ENCODE assay signal across 9 cellular contexts in the genomic region with DNA sequence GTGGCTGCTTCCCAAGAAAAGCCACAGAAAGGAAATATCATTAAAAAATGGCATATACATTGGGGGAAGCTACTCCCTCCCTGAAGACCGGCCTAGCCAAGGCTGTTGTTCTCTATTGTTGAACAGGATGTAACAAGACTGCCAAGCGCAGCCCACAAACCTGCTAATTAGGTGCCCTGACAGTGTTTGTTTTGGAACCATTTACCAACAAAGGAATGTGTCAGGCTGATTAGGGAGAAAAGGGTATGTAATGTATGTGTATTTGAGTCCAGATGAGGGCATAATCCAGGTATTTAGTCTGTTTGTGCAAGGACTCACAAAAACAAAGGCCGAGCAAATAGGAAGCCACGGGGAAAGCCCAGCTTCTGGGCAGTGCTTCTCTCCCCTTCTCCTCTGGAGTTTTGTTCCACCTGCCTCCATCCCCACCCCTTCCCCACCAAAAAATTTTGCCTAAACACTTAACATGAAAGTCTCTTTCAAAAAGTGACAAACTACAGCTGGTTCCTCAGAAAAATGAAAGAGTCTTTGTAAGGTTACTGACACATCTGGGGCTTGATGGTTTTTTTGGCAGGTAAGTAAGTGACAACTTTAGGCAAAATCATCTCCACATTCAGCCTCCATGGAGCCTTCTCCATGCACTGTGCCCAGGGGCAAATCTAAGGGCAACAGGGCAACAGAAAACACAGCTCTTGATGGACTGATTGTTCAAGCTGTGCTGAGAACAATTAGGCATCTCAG.
DNase-seq lines count a peak whose midpoint lies in the region; ATAC-seq and TF ChIP-seq lines count a peak whose summit lies in the region.
"Had no signal": no experiment of that assay in that cellular context is flagged by ENCODE, and none has a peak within 500 bp of the region (broad histone marks: within the 10 kb centered on the region; RNA-seq: fewer than 3 reads in every experiment).

No MANE protein-coding gene starts in this region.

- no peak overlapping the region for H3K27ac Mint-ChIP-seq in T-helper 2 cell treated with Interferon-gamma antibody and Interleukin-4, amounts not matched to agents 5 μg/mL and 100 μg/mL, for 36 hours
- H3K27ac Mint-ChIP-seq: memory B cell had no signal

- 50% methylated on average over 4 of the region's 4 CpGs for WGBS in liver

- no peak for TF ChIP-seq RAD21 in liver (IDR thresholded peaks at IDR 0.05)

- no peak for ATAC-seq in HG02759 (IDR thresholded peaks at IDR 0.05; ENCODE audit: unreplicated experiment)
- no peak for ATAC-seq in HG02763 (IDR thresholded peaks at IDR 0.05; ENCODE audit: unreplicated experiment)

- TF ChIP-seq CTCF in C4-2B (conservative IDR thresholded peaks at IDR 0.05): no peak
- TF ChIP-seq CTCF in astrocyte of the spinal cord (IDR thresholded peaks at IDR 0.05; ENCODE audit: low read depth, low read length): no peak
- TF ChIP-seq CTCF in liver (IDR thresholded peaks at IDR 0.05; ENCODE audit: low read depth, low read length, missing input control): no peak

- no peaks in the 10 kb centered on the region for H3K27me3 ChIP-seq in liver (ENCODE audit: control insufficient read depth in 4 of 4, insufficient read depth in 4 of 4, low read length in 3 of 4)

- H3K36me3 ChIP-seq in liver (ENCODE audit: control insufficient read depth in 4 of 4, insufficient read depth in 3 of 4, low read depth in 1 of 4, low read length in 3 of 4): no peaks in the 10 kb centered on the region

- H3K9ac ChIP-seq in liver (ENCODE audit: low read depth in 1 of 2, low read length in 2 of 2): peak overlapping the region in 1 of 2 donors; percentile 24

- H3K4me3 Mint-ChIP-seq in T-helper 2 cell treated with Interferon-gamma antibody and Interleukin-4, amounts not matched to agents 5 μg/mL and 100 μg/mL, for 36 hours: no peak overlapping the region
- H3K4me3 Mint-ChIP-seq: memory B cell had no signal

- peaks cover 0 to 39% (median 13%) of the 10 kb centered on the region in 4 donors for H3K4me1 ChIP-seq in liver (ENCODE audit: control insufficient read depth in 4 of 4, insufficient read depth in 4 of 4, low read length in 3 of 4)

- DNase-seq in NCI-H1092 (lab: John Stamatoyannopoulos, UW) (peak; percentile 59), astrocyte of the spinal cord (ENCODE audit: low read depth, low spot score) (peak; percentile 82), T-helper 9 cell (no peak)
- no peak for DNase-seq in T-helper 2 cell treated with Interferon-gamma antibody and Interleukin-4, amounts not matched to agents 5 μg/mL and 100 μg/mL, for 36 hours (ENCODE audit: low spot score)

- peak overlapping the region; percentile 78; the same call in 1 of the 2 replicates for H3K27ac ChIP-seq in C4-2B
- peak overlapping the region; percentile 70 to 86 for H3K27ac ChIP-seq in liver (ENCODE audit: low read depth in 1 of 2, low read length in 2 of 2)

- H3K4me1 Mint-ChIP-seq in T-helper 2 cell treated with Interferon-gamma antibody and Interleukin-4, amounts not matched to agents 5 μg/mL and 100 μg/mL, for 36 hours (ENCODE audit: low read depth): no peaks in the 10 kb centered on the region
- H3K4me1 Mint-ChIP-seq: memory B cell had no signal

- no peaks in the 10 kb centered on the region for H3K9me3 ChIP-seq in liver (ENCODE audit: control insufficient read depth in 4 of 4, low read length in 3 of 4)

- H3K4me3 ChIP-seq in astrocyte of the spinal cord (ENCODE audit: low read depth, low read length): no peak overlapping the region
- H3K4me3 ChIP-seq in liver (ENCODE audit: low read depth in 1 of 3, low read length in 3 of 3): no peak overlapping the region

- H3K9me3 Mint-ChIP-seq in T-helper 2 cell treated with Interferon-gamma antibody and Interleukin-4, amounts not matched to agents 5 μg/mL and 100 μg/mL, for 36 hours: no peaks in the 10 kb centered on the region
- H3K9me3 Mint-ChIP-seq: memory B cell had no signal

- no peaks in the 10 kb centered on the region for H3K27me3 Mint-ChIP-seq in T-helper 2 cell treated with Interferon-gamma antibody and Interleukin-4, amounts not matched to agents 5 μg/mL and 100 μg/mL, for 36 hours (ENCODE audit: low read depth)
- H3K27me3 Mint-ChIP-seq: memory B cell had no signal

- no peaks in the 10 kb centered on the region for H3K36me3 Mint-ChIP-seq in T-helper 2 cell treated with Interferon-gamma antibody and Interleukin-4, amounts not matched to agents 5 μg/mL and 100 μg/mL, for 36 hours (ENCODE audit: low read depth)

- in situ Hi-C loops in astrocyte of the spinal cord (cut with HindIII; ENCODE audit: low sequenced_read_pairs): no loop called here

TF ChIP-seq in liver, 16 proteins besides CTCF, POLR2A, EP300 and RAD21:
- no peak for TF ChIP-seq ATF3 (IDR thresholded peaks at IDR 0.05)
- TF ChIP-seq, protein P1, sequence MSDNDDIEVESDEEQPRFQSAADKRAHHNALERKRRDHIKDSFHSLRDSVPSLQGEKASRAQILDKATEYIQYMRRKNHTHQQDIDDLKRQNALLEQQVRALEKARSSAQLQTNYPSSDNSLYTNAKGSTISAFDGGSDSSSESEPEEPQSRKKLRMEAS (IDR thresholded peaks at IDR 0.05): no peak
- peak; percentile 25 for TF ChIP-seq YY1 (IDR thresholded peaks at IDR 0.05)
- TF ChIP-seq FOXA2 (IDR thresholded peaks at IDR 0.05): no peak
- TF ChIP-seq HNF4A (conservative IDR thresholded peaks at IDR 0.05): peak in 1 of 2 donors; percentile 43
- TF ChIP-seq, protein P2, sequence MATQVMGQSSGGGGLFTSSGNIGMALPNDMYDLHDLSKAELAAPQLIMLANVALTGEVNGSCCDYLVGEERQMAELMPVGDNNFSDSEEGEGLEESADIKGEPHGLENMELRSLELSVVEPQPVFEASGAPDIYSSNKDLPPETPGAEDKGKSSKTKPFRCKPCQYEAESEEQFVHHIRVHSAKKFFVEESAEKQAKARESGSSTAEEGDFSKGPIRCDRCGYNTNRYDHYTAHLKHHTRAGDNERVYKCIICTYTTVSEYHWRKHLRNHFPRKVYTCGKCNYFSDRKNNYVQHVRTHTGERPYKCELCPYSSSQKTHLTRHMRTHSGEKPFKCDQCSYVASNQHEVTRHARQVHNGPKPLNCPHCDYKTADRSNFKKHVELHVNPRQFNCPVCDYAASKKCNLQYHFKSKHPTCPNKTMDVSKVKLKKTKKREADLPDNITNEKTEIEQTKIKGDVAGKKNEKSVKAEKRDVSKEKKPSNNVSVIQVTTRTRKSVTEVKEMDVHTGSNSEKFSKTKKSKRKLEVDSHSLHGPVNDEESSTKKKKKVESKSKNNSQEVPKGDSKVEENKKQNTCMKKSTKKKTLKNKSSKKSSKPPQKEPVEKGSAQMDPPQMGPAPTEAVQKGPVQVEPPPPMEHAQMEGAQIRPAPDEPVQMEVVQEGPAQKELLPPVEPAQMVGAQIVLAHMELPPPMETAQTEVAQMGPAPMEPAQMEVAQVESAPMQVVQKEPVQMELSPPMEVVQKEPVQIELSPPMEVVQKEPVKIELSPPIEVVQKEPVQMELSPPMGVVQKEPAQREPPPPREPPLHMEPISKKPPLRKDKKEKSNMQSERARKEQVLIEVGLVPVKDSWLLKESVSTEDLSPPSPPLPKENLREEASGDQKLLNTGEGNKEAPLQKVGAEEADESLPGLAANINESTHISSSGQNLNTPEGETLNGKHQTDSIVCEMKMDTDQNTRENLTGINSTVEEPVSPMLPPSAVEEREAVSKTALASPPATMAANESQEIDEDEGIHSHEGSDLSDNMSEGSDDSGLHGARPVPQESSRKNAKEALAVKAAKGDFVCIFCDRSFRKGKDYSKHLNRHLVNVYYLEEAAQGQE (IDR thresholded peaks at IDR 0.05): no peak
- no peak for TF ChIP-seq RXRA (IDR thresholded peaks at IDR 0.05)
- TF ChIP-seq ZBTB33 (IDR thresholded peaks at IDR 0.05): no peak
- no peak for TF ChIP-seq TAF1 (conservative IDR thresholded peaks at IDR 0.05)
- TF ChIP-seq SP1 (IDR thresholded peaks at IDR 0.05): peak; percentile 38
- no peak for TF ChIP-seq GABPA (IDR thresholded peaks at IDR 0.05 in 1 of 2, conservative IDR thresholded peaks at IDR 0.05 in 1 of 2)
- TF ChIP-seq EGR1 (IDR thresholded peaks at IDR 0.05; ENCODE audit: low read depth in 2 of 2): no peak
- TF ChIP-seq JUND (IDR thresholded peaks at IDR 0.05): no peak
- TF ChIP-seq HNF4G (IDR thresholded peaks at IDR 0.05): no peak
- no peak for TF ChIP-seq FOXA1 (IDR thresholded peaks at IDR 0.05)
- no peak for TF ChIP-seq NR2F2 (IDR thresholded peaks at IDR 0.05)

Comparison
In these comparisons a context has a peak if more than half of its experiments do, and no peak if none do; other contexts are left out.
1. DNase-seq: peak in NCI-H1092 (single experiment) and astrocyte of the spinal cord (single experiment); none in T-helper 9 cell (single experiment) and T-helper 2 cell treated with Interferon-gamma antibody and Interleukin-4, amounts not matched to agents 5 μg/mL and 100 μg/mL, for 36 hours (single experiment).